In the genomic region with DNA sequence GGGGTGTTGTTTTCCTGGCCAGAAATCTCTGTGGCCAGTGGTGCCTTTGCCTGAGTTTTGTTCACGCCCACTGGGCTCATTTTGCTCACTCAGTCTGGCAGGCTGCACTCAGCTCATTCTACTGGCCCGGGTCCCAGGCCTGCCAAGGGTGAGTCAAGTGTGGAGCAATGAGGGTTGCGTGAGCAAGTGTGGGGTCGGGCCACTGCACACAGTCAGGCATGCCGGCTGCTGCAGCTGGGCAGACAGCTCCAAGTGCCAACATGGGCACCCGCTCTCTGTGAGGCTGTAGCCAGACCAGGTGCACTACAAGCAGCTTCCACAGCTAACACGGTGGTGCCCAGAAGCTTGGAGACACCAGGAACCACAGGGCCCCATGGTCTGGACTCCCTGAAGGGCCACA, we compare ENCODE assay signal across 20 cellular contexts.
DNase-seq lines count a peak whose midpoint lies in the region; ATAC-seq lines count a peak whose summit lies in the region.
"Had no signal": no experiment of that assay in that cellular context is flagged by ENCODE, and none has a peak within 500 bp of the region (broad histone marks: within the 10 kb centered on the region; RNA-seq: fewer than 3 reads in every experiment).

No MANE protein-coding gene starts in this region.

- peak; percentile 24 for DNase-seq in HT1080 (ENCODE audit: low read depth)
- DNase-seq in astrocyte of the hippocampus (ENCODE audit: low read depth, low spot score) = peak; percentile 89
- peak; percentile 74 for DNase-seq in left cardiac atrium
- no peak for DNase-seq in sciatic nerve (ENCODE audit: low spot score)
- DNase-seq in SKM-1 (lab: John Stamatoyannopoulos, UW; ENCODE audit: unreplicated experiment) = no peak
- no peak for DNase-seq in NCI-H2107 (lab: John Stamatoyannopoulos, UW)
- DNase-seq: activated CD4-positive, alpha-beta T cell treated with anti-CD3 and anti-CD28 coated beads for 36 hours; activated naive CD4-positive, alpha-beta T cell treated with anti-CD3 and anti-CD28 coated beads, Interleukin-2, amount 10 ng/mL, durations not matched to agents 7 days and 5 days; Caco-2; esophagus squamous epithelium; Karpas-422; naive thymus-derived CD4-positive, alpha-beta T cell; NCI-H1417 treated with DMSO at 0.1 percent for 48 hours; NK-92 treated with Interleukin-12 subunit alpha and Interleukin-12 subunit beta, amount 100 ng/mL, for 24 hours; stimulated activated CD4-positive, alpha-beta T cell treated with anti-CD3 and anti-CD28 coated beads, Interleukin-15, amount 100 ng/mL, for 24 hours; T1000 had no signal

- intact Hi-C loops in left cardiac atrium (cut with DNase I) (no loop called here), sciatic nerve (cut with DNase I) (no loop called here)

- ATAC-seq in left cardiac atrium (peak; percentile 98 to 99), sciatic nerve (peak; percentile 63), HG03378 (IDR thresholded peaks at IDR 0.05; ENCODE audit: unreplicated experiment) (no peak), GM18520 (IDR thresholded peaks at IDR 0.05; ENCODE audit: unreplicated experiment) (no peak)
- ATAC-seq: activated CD4-positive, alpha-beta T cell treated with anti-CD3 and anti-CD28 coated beads for 36 hours; body of pancreas; GM12878 had no signal

Comparison
In these comparisons a context has a peak if more than half of its experiments do, and no peak if none do; other contexts are left out.
1. DNase-seq: peak in HT1080 (single experiment), astrocyte of the hippocampus (single experiment) and left cardiac atrium (single experiment); none in sciatic nerve (single experiment), SKM-1 (single experiment) and NCI-H2107 (single experiment).
2. ATAC-seq: peak in left cardiac atrium (2 of 2) and sciatic nerve (single experiment); none in HG03378 (single experiment) and GM18520 (single experiment).